19 cellular contexts compared by ENCODE assay signal in the genomic region with DNA sequence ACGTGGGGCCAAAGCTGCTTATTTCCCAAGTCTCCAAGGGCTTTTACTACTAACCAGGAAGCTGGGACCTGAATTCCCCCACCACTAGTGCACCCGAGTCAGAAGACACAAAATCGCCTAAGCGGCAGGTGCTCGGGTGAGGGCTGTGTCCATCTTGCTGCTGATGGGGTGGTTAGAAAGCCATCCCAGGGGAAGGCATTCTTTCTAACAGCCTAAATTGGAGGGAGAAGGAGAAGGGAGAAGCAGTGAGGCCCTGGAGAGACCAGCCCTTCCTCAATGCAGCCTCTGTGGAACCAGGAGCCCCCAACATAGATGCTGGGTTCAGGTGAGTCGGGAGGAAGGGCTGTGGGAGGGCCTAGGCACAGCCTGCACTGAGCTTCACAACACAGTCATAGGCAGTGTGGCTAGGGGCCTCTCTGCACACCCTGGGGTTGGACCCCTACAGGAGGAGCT. TPM values are rescaled to one million over a fixed set of nuclear protein-coding genes. Genes with fewer than 3 reads are reported as not detected.
"Had no signal": no experiment of that assay in that cellular context is flagged by ENCODE, and none has a peak within 500 bp of the region (broad histone marks: within the 10 kb centered on the region; RNA-seq: fewer than 3 reads in every experiment).

No MANE protein-coding gene starts in this region.

- DNase-seq: activated CD4-positive, alpha-beta T cell treated with anti-CD3 and anti-CD28 coated beads for 48 hours; activated CD8-positive, alpha-beta T cell treated with anti-CD3 and anti-CD28 coated beads, Interleukin-2, amount 10 ng/mL, durations not matched to agents 7 days and 5 days; effector memory CD4-positive, alpha-beta T cell; foreskin keratinocyte; glutamatergic neuron; hypothalamus; kidney glomerular epithelial cell; right cardiac atrium; SJCRH30; small intestine; WERI-Rb-1 had no signal

- H3K4me1 Mint-ChIP-seq: brain; central memory CD8-positive, alpha-beta T cell; T-helper 17 cell had no signal

- H3K36me3 ChIP-seq: SJCRH30, tibial artery, vagina, WERI-Rb-1 had no signal

- H3K36me3 Mint-ChIP-seq: activated naive CD4-positive, alpha-beta T cell treated with anti-CD3 and anti-CD28 coated beads, Interleukin-2, amount 50 U/mL, for 72 hours; brain had no signal

- H3K27ac ChIP-seq: foreskin keratinocyte, SJCRH30, tibial artery, vagina, WERI-Rb-1 had no signal

- H3K9me3 ChIP-seq: SJCRH30, tibial artery, vagina had no signal

- H3K27ac Mint-ChIP-seq: activated CD8-positive, alpha-beta T cell treated with anti-CD3 and anti-CD28 coated beads, Interleukin-2, amount 10 ng/mL, durations not matched to agents 7 days and 5 days; brain; dendritic cell treated with granulocyte-macrophage colony-stimulating factor and Interleukin-4, amounts not matched to agents 40 ng/mL and 50 ng/mL, for 4 days; T-helper 17 cell had no signal

- H3K4me3 ChIP-seq: SJCRH30, tibial artery, vagina had no signal

- H3K27me3 ChIP-seq: foreskin keratinocyte, SJCRH30, tibial artery, vagina had no signal

- H3K4me3 Mint-ChIP-seq: activated CD8-positive, alpha-beta T cell treated with anti-CD3 and anti-CD28 coated beads, Interleukin-2, amount 10 ng/mL, durations not matched to agents 7 days and 5 days; brain; central memory CD8-positive, alpha-beta T cell; dendritic cell treated with granulocyte-macrophage colony-stimulating factor and Interleukin-4, amounts not matched to agents 40 ng/mL and 50 ng/mL, for 4 days; neural crest cell; T-helper 17 cell had no signal

- H3K9me3 Mint-ChIP-seq: activated naive CD4-positive, alpha-beta T cell treated with anti-CD3 and anti-CD28 coated beads, Interleukin-2, amount 50 U/mL, for 72 hours; brain; central memory CD8-positive, alpha-beta T cell; dendritic cell treated with granulocyte-macrophage colony-stimulating factor and Interleukin-4, amounts not matched to agents 40 ng/mL and 50 ng/mL, for 4 days; neural crest cell had no signal

- H3K27me3 Mint-ChIP-seq: brain; central memory CD8-positive, alpha-beta T cell had no signal

- ATAC-seq: activated CD8-positive, alpha-beta T cell treated with anti-CD3 and anti-CD28 coated beads, Interleukin-2, amount 10 ng/mL, durations not matched to agents 7 days and 5 days; activated naive CD4-positive, alpha-beta T cell treated with anti-CD3 and anti-CD28 coated beads, Interleukin-2, amount 50 U/mL, for 72 hours; foreskin keratinocyte; right cardiac atrium; T-helper 17 cell had no signal

RNA-seq across cellular contexts. Expression of gene KCNIP3, which starts 24.8 kb away (rescaled TPM):
- total RNA-seq: activated CD8-positive, alpha-beta T cell treated with anti-CD3 and anti-CD28 coated beads, Interleukin-2, amount 10 ng/mL, durations not matched to agents 7 days and 5 days; activated naive CD4-positive, alpha-beta T cell treated with anti-CD3 and anti-CD28 coated beads, Interleukin-2, amount 50 U/mL, for 72 hours; SJCRH30; T-helper 17 cell had no signal
